In the genomic region with DNA sequence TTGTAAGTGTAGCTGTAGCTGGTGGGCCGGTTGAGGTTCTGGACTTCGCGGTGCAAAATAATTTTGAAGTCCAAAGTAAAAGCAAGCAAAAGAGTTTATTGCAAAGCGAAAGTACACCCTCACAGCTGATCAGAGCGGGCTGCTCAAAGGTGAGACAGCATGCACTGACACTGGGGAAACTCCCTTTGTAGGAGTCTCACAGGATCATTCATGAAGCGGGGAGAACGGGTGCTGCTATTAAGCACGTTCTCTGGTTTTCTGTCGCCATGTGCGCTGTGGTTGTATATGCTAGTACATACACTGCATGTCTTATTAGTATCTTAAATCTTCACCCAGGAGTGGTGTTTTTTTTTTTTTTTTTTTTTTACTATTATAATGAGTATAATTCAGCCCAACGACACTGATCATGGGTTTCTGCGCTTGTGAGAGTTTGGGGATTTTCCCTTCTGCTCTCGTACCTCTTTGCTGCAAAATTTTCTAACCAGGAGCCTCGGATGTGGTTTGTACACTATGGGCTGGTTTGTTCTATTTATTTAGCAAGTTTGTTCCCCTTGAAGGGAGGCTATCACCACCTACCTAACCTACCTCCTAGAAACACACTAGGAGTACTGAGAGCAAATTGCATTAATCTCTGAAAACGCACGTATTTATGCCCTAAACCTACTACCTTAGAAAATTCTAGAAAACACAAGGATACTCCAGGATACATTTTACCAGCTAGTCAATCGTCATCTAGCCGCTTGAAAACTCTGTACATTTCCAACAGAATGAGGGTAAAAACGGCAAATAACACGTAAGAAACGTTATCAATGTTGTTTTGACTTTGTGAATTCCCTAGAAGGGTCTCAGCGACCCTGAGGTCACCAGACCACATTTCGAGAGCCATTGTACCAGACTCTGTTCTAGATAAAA, we compare ENCODE assay signal across 8 cellular contexts.
DNase-seq lines count a peak whose midpoint lies in the region; TF ChIP-seq lines count a peak whose summit lies in the region.

No MANE protein-coding gene starts in this region.

- TF ChIP-seq POLR2A in NB4 (IDR thresholded peaks at IDR 0.05; ENCODE audit: extremely low read depth, insufficient read length), result no peak

- H3K4me1 ChIP-seq in HEK293 (ENCODE audit: control insufficient read depth, insufficient read depth, low read length), result no peaks in the 10 kb centered on the region

- H3K9me3 Mint-ChIP-seq in activated T-cell treated with anti-CD3 and anti-CD28 coated beads, Interleukin-2, amount 50 U/mL, for 24 hours, result no peaks in the 10 kb centered on the region

- no peaks in the 10 kb centered on the region for H3K9me3 ChIP-seq in HEK293 (ENCODE audit: control insufficient read depth, insufficient read depth, low read depth, low read length)

- POLR2A ChIA-PET in HEK293 (lab: Yijun Ruan, JAX), result no interaction called here

- H3K27ac Mint-ChIP-seq in activated T-cell treated with anti-CD3 and anti-CD28 coated beads, Interleukin-2, amount 50 U/mL, for 24 hours, result peak overlapping the region; percentile 99

- peak overlapping the region; percentile 85 for H3K4me3 Mint-ChIP-seq in activated T-cell treated with anti-CD3 and anti-CD28 coated beads, Interleukin-2, amount 50 U/mL, for 24 hours

- TF ChIP-seq CTCF in GM12875 (IDR thresholded peaks at IDR 0.05; ENCODE audit: borderline replicate concordance, insufficient read depth, low read depth, low read length), result no peak
- TF ChIP-seq CTCF in HEK293 (tag by site-specific recombination; IDR thresholded peaks at IDR 0.05), result no peak
- no peak for TF ChIP-seq CTCF in NB4 (IDR thresholded peaks at IDR 0.05; ENCODE audit: low read depth, low read length)
- TF ChIP-seq CTCF in fibroblast of mammary gland (conservative IDR thresholded peaks at IDR 0.05; ENCODE audit: control insufficient read depth, insufficient read depth, low read depth, low read length), result no peak

- H3K27ac ChIP-seq in HEK293 (ENCODE audit: extremely low read depth, low read depth, low read length), result peak overlapping the region; percentile 64; the same call in 1 of the 2 replicates

- DNase-seq in NB4 (ENCODE audit: low read depth) (peak; percentile 52), fibroblast of mammary gland (ENCODE audit: low read depth) (no peak), retina (peak; percentile 3), amniotic stem cell (lab: John Stamatoyannopoulos, UW) (no peak), iPS-NIHi7 (ENCODE audit: extremely low spot score) (no peak)
- DNase-seq in activated T-cell treated with anti-CD3 and anti-CD28 coated beads, Interleukin-2, amount 50 U/mL, for 24 hours, result peak; percentile 77

- CTCF ChIA-PET in HEK293 (lab: Yijun Ruan, JAX), result interaction anchor here (0.5 to 0.6 kb wide), 2 partner anchors 258 to 545 kb away, joined by 3 read pairs; no protein-coding TSS in a partner anchor

- H3K36me3 Mint-ChIP-seq in activated T-cell treated with anti-CD3 and anti-CD28 coated beads, Interleukin-2, amount 50 U/mL, for 24 hours (ENCODE audit: low read depth), result peaks cover 33% of the 10 kb centered on the region

- H3K4me1 Mint-ChIP-seq in activated T-cell treated with anti-CD3 and anti-CD28 coated beads, Interleukin-2, amount 50 U/mL, for 24 hours (ENCODE audit: low read depth), result peaks cover 32% of the 10 kb centered on the region

- no peaks in the 10 kb centered on the region for H3K27me3 Mint-ChIP-seq in activated T-cell treated with anti-CD3 and anti-CD28 coated beads, Interleukin-2, amount 50 U/mL, for 24 hours

- peaks cover 0 to 4% of the 10 kb centered on the region in 2 experiments; a peak in 1 of 3 replicates for H3K36me3 ChIP-seq in HEK293 (ENCODE audit: control insufficient read depth in 2 of 2, insufficient read depth in 1 of 2, low read length in 2 of 2)

- peak overlapping the region; percentile 100 for H3K4me3 ChIP-seq in GM12875 (ENCODE audit: low read depth, low read length)
- H3K4me3 ChIP-seq in HEK293 (ENCODE audit: low read depth, low read length), result peak overlapping the region; percentile 78
- peak overlapping the region; percentile 76 for H3K4me3 ChIP-seq in NB4 (ENCODE audit: low read depth, low read length)
- H3K4me3 ChIP-seq in fibroblast of mammary gland (ENCODE audit: control insufficient read depth, low read depth, low read length), result peak overlapping the region; percentile 89

TF ChIP-seq in HEK293, 187 proteins besides CTCF, POLR2A, EP300 and RAD21 (continues in another document):
- TF ChIP-seq, protein P1, sequence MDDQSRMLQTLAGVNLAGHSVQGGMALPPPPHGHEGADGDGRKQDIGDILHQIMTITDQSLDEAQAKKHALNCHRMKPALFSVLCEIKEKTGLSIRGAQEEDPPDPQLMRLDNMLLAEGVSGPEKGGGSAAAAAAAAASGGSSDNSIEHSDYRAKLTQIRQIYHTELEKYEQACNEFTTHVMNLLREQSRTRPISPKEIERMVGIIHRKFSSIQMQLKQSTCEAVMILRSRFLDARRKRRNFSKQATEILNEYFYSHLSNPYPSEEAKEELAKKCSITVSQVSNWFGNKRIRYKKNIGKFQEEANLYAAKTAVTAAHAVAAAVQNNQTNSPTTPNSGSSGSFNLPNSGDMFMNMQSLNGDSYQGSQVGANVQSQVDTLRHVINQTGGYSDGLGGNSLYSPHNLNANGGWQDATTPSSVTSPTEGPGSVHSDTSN (CRISPR knock-in tag; IDR thresholded peaks at IDR 0.05), result no peak
- no peak for TF ChIP-seq ZNF239 (tag by site-specific recombination; IDR thresholded peaks at IDR 0.05)
- no peak for TF ChIP-seq ZSCAN5A (tag by site-specific recombination; IDR thresholded peaks at IDR 0.05)
- TF ChIP-seq PRDM1 (tag by site-specific recombination; IDR thresholded peaks at IDR 0.05), result no peak
- no peak for TF ChIP-seq GLI4 (tag by site-specific recombination; IDR thresholded peaks at IDR 0.05)
- no peak for TF ChIP-seq ZNF140 (tag by site-specific recombination; IDR thresholded peaks at IDR 0.05)
- no peak for TF ChIP-seq HOXD13 (CRISPR knock-in tag; IDR thresholded peaks at IDR 0.05; ENCODE audit: borderline replicate concordance)
- TF ChIP-seq PRDM4 (tag by site-specific recombination; IDR thresholded peaks at IDR 0.05), result no peak
- TF ChIP-seq ZNF501 (tag by site-specific recombination; IDR thresholded peaks at IDR 0.05), result no peak
- no peak for TF ChIP-seq ZNF112 (tag by site-specific recombination; IDR thresholded peaks at IDR 0.05)
- no peak for TF ChIP-seq TSHZ1 (tag by site-specific recombination; IDR thresholded peaks at IDR 0.05; ENCODE audit: borderline replicate concordance)

Comparison
In these comparisons a context has a peak if more than half of its experiments do, and no peak if none do; other contexts are left out.
1. DNase-seq: peak in NB4 (single experiment), activated T-cell treated with anti-CD3 and anti-CD28 coated beads, Interleukin-2, amount 50 U/mL, for 24 hours (single experiment) and retina (single experiment); none in fibroblast of mammary gland (single experiment), amniotic stem cell (single experiment) and iPS-NIHi7 (single experiment).
2. Peak in every context shown above with its lines, with median percentiles within 50 percentile points of each other: H3K4me3 ChIP-seq.